Comparison of ENCODE assay signal across 9 cellular contexts in the genomic region with DNA sequence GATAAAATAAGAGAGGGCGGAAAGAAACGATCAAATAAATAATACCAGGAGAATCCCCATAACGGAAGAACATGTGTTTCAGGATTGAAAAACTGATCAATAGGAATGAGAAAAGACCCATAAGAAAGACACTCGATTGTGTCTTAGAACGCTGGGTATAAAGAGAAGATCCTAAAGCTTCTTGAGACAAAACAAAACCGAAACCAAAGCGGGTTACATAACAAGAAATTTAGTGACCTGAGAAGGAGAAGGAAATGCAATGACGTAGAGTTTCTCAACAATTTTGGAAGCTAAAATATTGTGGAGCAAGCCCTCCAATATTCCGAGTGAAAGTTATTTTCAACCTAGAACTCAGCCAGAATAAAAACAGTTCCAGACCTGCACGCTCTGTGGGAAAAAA.
DNase-seq lines count a peak whose midpoint lies in the region; ATAC-seq and TF ChIP-seq lines count a peak whose summit lies in the region.
"Had no signal": no experiment of that assay in that cellular context is flagged by ENCODE, and none has a peak within 500 bp of the region (broad histone marks: within the 10 kb centered on the region; RNA-seq: fewer than 3 reads in every experiment).

No MANE protein-coding gene starts in this region.

- TF ChIP-seq CTCF in NB4 (IDR thresholded peaks at IDR 0.05; ENCODE audit: low read depth, low read length): no peak

- H3K27me3 Mint-ChIP-seq in activated CD4-positive, alpha-beta T cell treated with anti-CD3 and anti-CD28 coated beads for 36 hours: peaks cover 11% of the 10 kb centered on the region

- peaks cover 2% of the 10 kb centered on the region for H3K9me3 Mint-ChIP-seq in activated CD4-positive, alpha-beta T cell treated with anti-CD3 and anti-CD28 coated beads for 36 hours (ENCODE audit: low read depth)

- intact Hi-C loops in activated CD4-positive, alpha-beta T cell treated with anti-CD3 and anti-CD28 coated beads for 36 hours (cut with DNase I, micrococcal nuclease): loop anchor here in 1 of 2 experiments (10.0 kb wide), 1 partner anchor 143 kb away; no protein-coding TSS in a partner anchor

- peak overlapping the region; percentile 60 for H3K4me3 Mint-ChIP-seq in activated CD4-positive, alpha-beta T cell treated with anti-CD3 and anti-CD28 coated beads for 36 hours

- no peaks in the 10 kb centered on the region for H3K36me3 Mint-ChIP-seq in activated CD4-positive, alpha-beta T cell treated with anti-CD3 and anti-CD28 coated beads for 36 hours (ENCODE audit: low read depth)

- DNase-seq in activated CD4-positive, alpha-beta T cell treated with anti-CD3 and anti-CD28 coated beads for 36 hours: no peak
- DNase-seq in activated CD4-positive, alpha-beta T cell treated with anti-CD3 and anti-CD28 coated beads for 1 hour: no peak
- DNase-seq in NB4 (ENCODE audit: low read depth): peak; percentile 83
- DNase-seq in amniotic epithelial cell (ENCODE audit: low read depth): peak; percentile 9
- no peak for DNase-seq in skeletal muscle cell (ENCODE audit: low read depth)
- no peak for DNase-seq in stimulated activated CD4-positive, alpha-beta T cell treated with anti-CD3 and anti-CD28 coated beads, Interleukin-2, amount 100 ng/mL, for 48 hours
- DNase-seq in stimulated activated CD4-positive, alpha-beta T cell treated with anti-CD3 and anti-CD28 coated beads, Interleukin-4, amount 100 ng/mL, for 1 hour: no peak
- DNase-seq: SW 1271 had no signal

- CTCF ChIA-PET in activated CD4-positive, alpha-beta T cell treated with anti-CD3 and anti-CD28 coated beads for 36 hours (lab: Charles Lee): no interaction called here

- H3K4me1 Mint-ChIP-seq in activated CD4-positive, alpha-beta T cell treated with anti-CD3 and anti-CD28 coated beads for 36 hours: peaks cover 23% of the 10 kb centered on the region

- no peak for TF ChIP-seq POLR2A in NB4 (IDR thresholded peaks at IDR 0.05; ENCODE audit: extremely low read depth, insufficient read length)
- TF ChIP-seq POLR2A in GM18505 (IDR thresholded peaks at IDR 0.05; ENCODE audit: borderline replicate concordance, extremely low read depth, insufficient read depth, insufficient read length): no peak

- H3K27ac Mint-ChIP-seq in activated CD4-positive, alpha-beta T cell treated with anti-CD3 and anti-CD28 coated beads for 36 hours: no peak overlapping the region

- peak overlapping the region; percentile 61 for H3K4me3 ChIP-seq in NB4 (ENCODE audit: low read depth, low read length)
- H3K4me3 ChIP-seq in skeletal muscle cell (ENCODE audit: low read depth, low read length): peak overlapping the region; percentile 60

- no peak for ATAC-seq in activated CD4-positive, alpha-beta T cell treated with anti-CD3 and anti-CD28 coated beads for 36 hours
- ATAC-seq in GM18505 (IDR thresholded peaks at IDR 0.05; ENCODE audit: unreplicated experiment): no peak

- POLR2A ChIA-PET in activated CD4-positive, alpha-beta T cell treated with anti-CD3 and anti-CD28 coated beads for 36 hours (lab: Charles Lee): no interaction called here

Comparison
In these comparisons a context has a peak if more than half of its experiments do, and no peak if none do; other contexts are left out.
1. DNase-seq: peak in NB4 (single experiment) and amniotic epithelial cell (single experiment); none in activated CD4-positive, alpha-beta T cell treated with anti-CD3 and anti-CD28 coated beads for 36 hours (single experiment), activated CD4-positive, alpha-beta T cell treated with anti-CD3 and anti-CD28 coated beads for 1 hour (single experiment), skeletal muscle cell (single experiment), stimulated activated CD4-positive, alpha-beta T cell treated with anti-CD3 and anti-CD28 coated beads, Interleukin-2, amount 100 ng/mL, for 48 hours (0 of 2) and stimulated activated CD4-positive, alpha-beta T cell treated with anti-CD3 and anti-CD28 coated beads, Interleukin-4, amount 100 ng/mL, for 1 hour (single experiment).